ENCODE assay signal across 1 cellular context in genomic region chr2:159735648-159736047, GRCh38.
TF ChIP-seq lines count a peak whose summit lies in the region.

No MANE protein-coding gene starts in this region.

TF ChIP-seq in HepG2, 621 proteins besides CTCF, POLR2A, EP300 and RAD21:
- no peak for TF ChIP-seq ZBTB38 (CRISPR knock-in tag; IDR thresholded peaks at IDR 0.05)
- TF ChIP-seq ZBTB14 (CRISPR knock-in tag; IDR thresholded peaks at IDR 0.05), result 0 out of 2 replicates have a peak, but pooled peaks have one; percentile 12
- no peak for TF ChIP-seq HIVEP1 (CRISPR knock-in tag; IDR thresholded peaks at IDR 0.05)
